Comparison of ENCODE assay signal across 9 cellular contexts in genomic region chrX:15790766-15791380, GRCh38. TPM values are rescaled to one million over a fixed set of nuclear protein-coding genes. Genes with fewer than 3 reads are reported as not detected.
DNase-seq lines count a peak whose midpoint lies in the region; ATAC-seq and TF ChIP-seq lines count a peak whose summit lies in the region.
"Had no signal": no experiment of that assay in that cellular context is flagged by ENCODE, and none has a peak within 500 bp of the region (broad histone marks: within the 10 kb centered on the region; RNA-seq: fewer than 3 reads in every experiment).

No MANE protein-coding gene starts in this region.

- WGBS in liver: 3% methylated on average over 19 of the region's 19 CpGs

- no peak for DNase-seq in MCF 10A (ENCODE audit: unreplicated experiment)
- no peak for DNase-seq in vagina (ENCODE audit: extremely low spot score in 2 of 2)
- no peak for DNase-seq in activated T-cell treated with anti-CD3 and anti-CD28 coated beads, Interleukin-2, amount 50 U/mL, for 72 hours

- H3K4me2 ChIP-seq in BLaER1 treated with 17β-estradiol and CSF1 and Interleukin-3, amounts not matched to agents 10 nM and 100 nM: peak overlapping the region; percentile 75 to 93 (median 89)

- H3K4me3 ChIP-seq in BLaER1 treated with 17β-estradiol and CSF1 and Interleukin-3, amounts not matched to agents 10 nM and 100 nM: peak overlapping the region; percentile 76 to 91 (median 81)
- peak overlapping the region; percentile 82 for H3K4me3 ChIP-seq in HUES48 (ENCODE audit: low read depth, low read length)
- peak overlapping the region; percentile 65 to 99 (median 81) for H3K4me3 ChIP-seq in liver (ENCODE audit: low read depth in 1 of 3, low read length in 3 of 3)
- peak overlapping the region; percentile 69 to 81 for H3K4me3 ChIP-seq in vagina

- no peak overlapping the region for H3K27ac Mint-ChIP-seq in MCF 10A (ENCODE audit: low read depth, unreplicated experiment)
- H3K27ac Mint-ChIP-seq in activated T-cell treated with anti-CD3 and anti-CD28 coated beads, Interleukin-2, amount 50 U/mL, for 72 hours: no peak overlapping the region
- H3K27ac Mint-ChIP-seq: IgD-negative memory B cell had no signal

- no peak overlapping the region for H3K4me3 Mint-ChIP-seq in MCF 10A (ENCODE audit: unreplicated experiment)
- H3K4me3 Mint-ChIP-seq in activated T-cell treated with anti-CD3 and anti-CD28 coated beads, Interleukin-2, amount 50 U/mL, for 72 hours: no peak overlapping the region
- H3K4me3 Mint-ChIP-seq: IgD-negative memory B cell had no signal

- BruUV-seq in MCF 10A (replicated peaks; lab: Mats Ljungman, UMichigan): TSS peak; percentile 71

- intact Hi-C loops in MCF 10A (cut with micrococcal nuclease): loop anchor here (2.0 to 5.0 kb wide), 2 partner anchors 61 to 104 kb away; partner anchors contain the start of gene AP1S2
- intact Hi-C loops in vagina (cut with DNase I): no loop called here

- H3K9ac ChIP-seq in BLaER1 treated with 17β-estradiol and CSF1 and Interleukin-3, amounts not matched to agents 10 nM and 100 nM: peak overlapping the region; percentile 75 to 86 (median 83)
- H3K9ac ChIP-seq in HUES48 (ENCODE audit: low read depth, low read length): peak overlapping the region; percentile 47
- peak overlapping the region; percentile 3 to 8 for H3K9ac ChIP-seq in liver (ENCODE audit: low read depth in 1 of 2, low read length in 2 of 2)

- TF ChIP-seq CTCF in MCF 10A (IDR thresholded peaks at IDR 0.05; ENCODE audit: unreplicated experiment): no peak
- no peak for TF ChIP-seq CTCF in liver (IDR thresholded peaks at IDR 0.05; ENCODE audit: low read depth, low read length, missing input control)
- TF ChIP-seq CTCF in vagina (IDR thresholded peaks at IDR 0.05): no peak

- no peaks in the 10 kb centered on the region for H3K9me3 ChIP-seq in BLaER1 treated with 17β-estradiol and CSF1 and Interleukin-3, amounts not matched to agents 10 nM and 100 nM (replicated peaks in 1 of 11)
- H3K9me3 ChIP-seq in HUES48 (ENCODE audit: control insufficient read depth, insufficient read depth, low read length): no peaks in the 10 kb centered on the region
- H3K9me3 ChIP-seq in liver (ENCODE audit: control insufficient read depth in 4 of 4, low read length in 3 of 4): no peaks in the 10 kb centered on the region
- no peaks in the 10 kb centered on the region for H3K9me3 ChIP-seq in vagina

- H3K4me1 ChIP-seq in BLaER1 treated with 17β-estradiol and CSF1 and Interleukin-3, amounts not matched to agents 10 nM and 100 nM: peaks cover 16 to 37% (median 20%) of the 10 kb centered on the region in 10 experiments
- H3K4me1 ChIP-seq in HUES48 (ENCODE audit: control insufficient read depth, insufficient read depth, low read length) (peaks cover 11% of the 10 kb centered on the region), liver (ENCODE audit: control insufficient read depth in 4 of 4, insufficient read depth in 4 of 4, low read length in 3 of 4) (peaks cover 0 to 13% (median 11%) of the 10 kb centered on the region in 4 donors), vagina (peaks cover 25% of the 10 kb centered on the region)

- no peaks in the 10 kb centered on the region for H3K9me3 Mint-ChIP-seq in MCF 10A (ENCODE audit: unreplicated experiment)
- no peaks in the 10 kb centered on the region for H3K9me3 Mint-ChIP-seq in activated T-cell treated with anti-CD3 and anti-CD28 coated beads, Interleukin-2, amount 50 U/mL, for 72 hours
- H3K9me3 Mint-ChIP-seq: IgD-negative memory B cell had no signal

- no peaks in the 10 kb centered on the region for H3K4me1 Mint-ChIP-seq in MCF 10A (ENCODE audit: insufficient read depth, unreplicated experiment)
- H3K4me1 Mint-ChIP-seq in activated T-cell treated with anti-CD3 and anti-CD28 coated beads, Interleukin-2, amount 50 U/mL, for 72 hours (ENCODE audit: low read depth): peaks cover 32% of the 10 kb centered on the region

- H3K36me3 ChIP-seq in BLaER1 treated with 17β-estradiol and CSF1 and Interleukin-3, amounts not matched to agents 10 nM and 100 nM: peaks cover 15 to 38% (median 28%) of the 10 kb centered on the region in 11 experiments
- H3K36me3 ChIP-seq in HUES48 (ENCODE audit: control insufficient read depth, insufficient read depth, low read length): peaks cover 26% of the 10 kb centered on the region
- H3K36me3 ChIP-seq in liver (ENCODE audit: control insufficient read depth in 4 of 4, insufficient read depth in 3 of 4, low read depth in 1 of 4, low read length in 3 of 4): no peaks in the 10 kb centered on the region
- no peaks in the 10 kb centered on the region for H3K36me3 ChIP-seq in vagina

- peaks cover 0 to 34% (median 12%) of the 10 kb centered on the region in 11 experiments; a peak in 14 of 22 replicates for H4K20me1 ChIP-seq in BLaER1 treated with 17β-estradiol and CSF1 and Interleukin-3, amounts not matched to agents 10 nM and 100 nM

- TF ChIP-seq POLR2A in vagina (IDR thresholded peaks at IDR 0.05): no peak

- peaks cover 0 to 32% (median 16%) of the 10 kb centered on the region in 11 experiments; a peak in 12 of 22 replicates for H3K27me3 ChIP-seq in BLaER1 treated with 17β-estradiol and CSF1 and Interleukin-3, amounts not matched to agents 10 nM and 100 nM
- H3K27me3 ChIP-seq in HUES48 (ENCODE audit: control insufficient read depth, insufficient read depth, low read length): no peaks in the 10 kb centered on the region
- no peaks in the 10 kb centered on the region for H3K27me3 ChIP-seq in liver (ENCODE audit: control insufficient read depth in 4 of 4, insufficient read depth in 4 of 4, low read length in 3 of 4)
- no peaks in the 10 kb centered on the region for H3K27me3 ChIP-seq in vagina

- CTCF ChIA-PET in MCF 10A (lab: Yijun Ruan, JAX): interaction anchor here (0.6 to 1.5 kb wide), 6 partner anchors 8 to 223 kb away, joined by 3 to 5 read pairs (median 3); no protein-coding TSS in a partner anchor

- peaks cover 1% of the 10 kb centered on the region for H3K36me3 Mint-ChIP-seq in MCF 10A (ENCODE audit: insufficient read depth, unreplicated experiment)
- peaks cover 5 to 9% of the 10 kb centered on the region in 2 donors for H3K36me3 Mint-ChIP-seq in activated T-cell treated with anti-CD3 and anti-CD28 coated beads, Interleukin-2, amount 50 U/mL, for 72 hours (ENCODE audit: insufficient read depth in 2 of 2)

- ATAC-seq in GM19463 (IDR thresholded peaks at IDR 0.05; ENCODE audit: unreplicated experiment) (peak; percentile 24), GM19397 (IDR thresholded peaks at IDR 0.05; ENCODE audit: unreplicated experiment) (no peak)
- ATAC-seq in activated T-cell treated with anti-CD3 and anti-CD28 coated beads, Interleukin-2, amount 50 U/mL, for 72 hours (replicated peaks in 1 of 2): no peak

- POLR2A ChIA-PET in MCF 10A (lab: Yijun Ruan, JAX): interaction anchor here (0.6 to 3.0 kb wide), 10 partner anchors 9 to 928 kb away, joined by 3 to 20 read pairs (median 4); partner anchors contain the start of genes AP1S2 and SYAP1

- no peaks in the 10 kb centered on the region for H3K27me3 Mint-ChIP-seq in MCF 10A (ENCODE audit: insufficient read depth, unreplicated experiment)
- H3K27me3 Mint-ChIP-seq in activated T-cell treated with anti-CD3 and anti-CD28 coated beads, Interleukin-2, amount 50 U/mL, for 72 hours (ENCODE audit: low read depth): no peaks in the 10 kb centered on the region
- H3K27me3 Mint-ChIP-seq: IgD-negative memory B cell had no signal

- H3K27ac ChIP-seq in BLaER1 treated with 17β-estradiol and CSF1 and Interleukin-3, amounts not matched to agents 10 nM and 100 nM: peak overlapping the region; percentile 44 to 88 (median 81); a peak in 21 of 22 replicates
- H3K27ac ChIP-seq in HUES48 (ENCODE audit: low read depth, low read length) (peak overlapping the region; percentile 67), liver (ENCODE audit: low read depth in 1 of 2, low read length in 2 of 2) (peak overlapping the region; percentile 72 to 86), vagina (peak overlapping the region; percentile 86)

- TF ChIP-seq RAD21 in liver (IDR thresholded peaks at IDR 0.05): no peak

TF ChIP-seq in liver, 16 proteins besides CTCF, POLR2A, EP300 and RAD21:
- TF ChIP-seq HNF4A (conservative IDR thresholded peaks at IDR 0.05): no peak
- no peak for TF ChIP-seq NR2F2 (IDR thresholded peaks at IDR 0.05)
- no peak for TF ChIP-seq HNF4G (IDR thresholded peaks at IDR 0.05)
- no peak for TF ChIP-seq EGR1 (IDR thresholded peaks at IDR 0.05; ENCODE audit: low read depth in 2 of 2)
- no peak for TF ChIP-seq SP1 (IDR thresholded peaks at IDR 0.05)

RNA-seq across cellular contexts. Expression of gene ZRSR2, which starts 0.6 kb away (rescaled TPM):
- total RNA-seq in MCF 10A (2022) (17.0 and 20.3 TPM in 2 replicates), liver (1 to 10 TPM; 1.4 to 2.8 TPM), vagina (12.5 TPM)
- 1 to 10 TPM; 3.1 to 7.0 TPM for polyA plus RNA-seq in liver
- total RNA-seq in activated T-cell treated with anti-CD3 and anti-CD28 coated beads, Interleukin-2, amount 50 U/mL, for 72 hours: 10 to 100 TPM; 15.3 to 27.2 TPM

RNA-seq across cellular contexts. Expression of gene CA5B, which starts 52.8 kb away (rescaled TPM):
- total RNA-seq in MCF 10A (2022): 15.3 and 21.2 TPM in 2 replicates
- 1 to 10 TPM; 1.2 to 2.9 TPM for total RNA-seq in liver
- 1 to 10 TPM in 1 of 2 donors, under 1 TPM in 1; 0.55 to 1.9 TPM for polyA plus RNA-seq in liver
- 24.6 TPM for total RNA-seq in vagina
- 10 to 100 TPM; 10.5 to 11.7 TPM for total RNA-seq in activated T-cell treated with anti-CD3 and anti-CD28 coated beads, Interleukin-2, amount 50 U/mL, for 72 hours

Comparison
In these comparisons a context has a peak if more than half of its experiments do, and no peak if none do; other contexts are left out.
1. H3K9ac ChIP-seq: peak in every context shown above with its lines; median percentile 83 in BLaER1 treated with 17β-estradiol and CSF1 and Interleukin-3, amounts not matched to agents 10 nM and 100 nM; 47 in HUES48; 6 in liver.